In the genomic region with DNA sequence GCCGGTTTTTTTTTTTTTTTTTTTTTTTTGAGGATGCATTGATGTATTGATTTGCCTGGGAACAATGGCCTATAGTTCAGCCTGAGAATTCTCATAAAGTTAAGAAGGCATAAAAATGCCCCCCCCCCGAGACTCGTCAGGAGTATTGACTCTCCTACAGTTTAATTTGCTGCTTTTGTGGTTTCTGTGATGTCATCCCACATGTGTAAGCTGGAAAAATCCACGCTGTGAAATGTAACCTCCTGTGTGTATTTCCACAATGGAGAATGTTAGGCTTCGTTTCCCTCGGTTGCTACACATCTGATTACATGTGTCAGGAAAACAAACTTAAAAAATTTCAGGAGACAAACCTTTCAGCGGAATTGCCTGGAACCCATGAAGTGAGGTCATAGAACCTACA, we compare ENCODE assay signal across 14 cellular contexts.
DNase-seq lines count a peak whose midpoint lies in the region; ATAC-seq and TF ChIP-seq lines count a peak whose summit lies in the region.
"Had no signal": no experiment of that assay in that cellular context is flagged by ENCODE, and none has a peak within 500 bp of the region (broad histone marks: within the 10 kb centered on the region; RNA-seq: fewer than 3 reads in every experiment).

No MANE protein-coding gene starts in this region.

- DNase-seq in Daoy (ENCODE audit: low read depth) (peak; percentile 62), M059J (ENCODE audit: low read depth) (peak; percentile 78), choroid plexus epithelial cell (ENCODE audit: low read depth) (peak; percentile 88), retina (peak; percentile 30), superior temporal gyrus (ENCODE audit: extremely low spot score) (no peak)
- DNase-seq in activated naive CD8-positive, alpha-beta T cell treated with anti-CD3 and anti-CD28 coated beads, Interleukin-2, amount 50 U/mL, for 24 hours, result no peak
- DNase-seq in activated CD8-positive, alpha-beta T cell treated with anti-CD3 and anti-CD28 coated beads for 36 hours, result no peak
- DNase-seq: activated CD4-positive, alpha-beta memory T cell treated with anti-CD3 and anti-CD28 coated beads, Interleukin-2, amount 10 ng/mL, durations not matched to agents 7 days and 5 days; activated effector memory CD4-positive, alpha-beta T cell treated with Interleukin-2 at 50 U/mL for 16 hours; esophagus squamous epithelium; MV-4-11; naive B cell; NCI-H446 had no signal

- no peak overlapping the region for H3K4me3 ChIP-seq in choroid plexus epithelial cell (ENCODE audit: low read depth, low read length)
- H3K4me3 ChIP-seq: esophagus squamous epithelium, GM12878 had no signal

- TF ChIP-seq CTCF in choroid plexus epithelial cell (conservative IDR thresholded peaks at IDR 0.05; ENCODE audit: low read depth, low read length), result no peak
- TF ChIP-seq CTCF in activated CD8-positive, alpha-beta T cell treated with anti-CD3 and anti-CD28 coated beads for 36 hours (IDR thresholded peaks at IDR 0.05), result no peak

- H3K4me3 Mint-ChIP-seq in activated naive CD8-positive, alpha-beta T cell treated with anti-CD3 and anti-CD28 coated beads, Interleukin-2, amount 50 U/mL, for 24 hours, result no peak overlapping the region
- H3K4me3 Mint-ChIP-seq in activated CD8-positive, alpha-beta T cell treated with anti-CD3 and anti-CD28 coated beads for 36 hours, result no peak overlapping the region
- H3K4me3 Mint-ChIP-seq: activated CD4-positive, alpha-beta memory T cell treated with anti-CD3 and anti-CD28 coated beads, Interleukin-2, amount 10 ng/mL, durations not matched to agents 7 days and 5 days; naive B cell had no signal

- no peak for ATAC-seq in activated naive CD8-positive, alpha-beta T cell treated with anti-CD3 and anti-CD28 coated beads, Interleukin-2, amount 50 U/mL, for 24 hours
- ATAC-seq in activated CD8-positive, alpha-beta T cell treated with anti-CD3 and anti-CD28 coated beads for 36 hours, result no peak
- ATAC-seq: GM12878 had no signal

- intact Hi-C loops in activated CD8-positive, alpha-beta T cell treated with anti-CD3 and anti-CD28 coated beads for 36 hours (cut with micrococcal nuclease), result no loop called here

- no peaks in the 10 kb centered on the region for H3K9me3 Mint-ChIP-seq in activated naive CD8-positive, alpha-beta T cell treated with anti-CD3 and anti-CD28 coated beads, Interleukin-2, amount 50 U/mL, for 24 hours
- no peaks in the 10 kb centered on the region for H3K9me3 Mint-ChIP-seq in activated CD8-positive, alpha-beta T cell treated with anti-CD3 and anti-CD28 coated beads for 36 hours

- H3K27me3 Mint-ChIP-seq in activated naive CD8-positive, alpha-beta T cell treated with anti-CD3 and anti-CD28 coated beads, Interleukin-2, amount 50 U/mL, for 24 hours, result peaks cover 2% of the 10 kb centered on the region
- peaks cover 1% of the 10 kb centered on the region for H3K27me3 Mint-ChIP-seq in activated CD8-positive, alpha-beta T cell treated with anti-CD3 and anti-CD28 coated beads for 36 hours
- H3K27me3 Mint-ChIP-seq: activated CD4-positive, alpha-beta memory T cell treated with anti-CD3 and anti-CD28 coated beads, Interleukin-2, amount 10 ng/mL, durations not matched to agents 7 days and 5 days had no signal

- no peaks in the 10 kb centered on the region for H3K36me3 Mint-ChIP-seq in activated naive CD8-positive, alpha-beta T cell treated with anti-CD3 and anti-CD28 coated beads, Interleukin-2, amount 50 U/mL, for 24 hours (ENCODE audit: low read depth)
- H3K36me3 Mint-ChIP-seq in activated CD8-positive, alpha-beta T cell treated with anti-CD3 and anti-CD28 coated beads for 36 hours (ENCODE audit: low read depth), result no peaks in the 10 kb centered on the region

- CTCF ChIA-PET in activated CD8-positive, alpha-beta T cell treated with anti-CD3 and anti-CD28 coated beads for 36 hours (lab: Charles Lee), result no interaction called here

- H3K4me1 Mint-ChIP-seq in activated naive CD8-positive, alpha-beta T cell treated with anti-CD3 and anti-CD28 coated beads, Interleukin-2, amount 50 U/mL, for 24 hours, result peaks cover 8% of the 10 kb centered on the region
- H3K4me1 Mint-ChIP-seq in activated CD8-positive, alpha-beta T cell treated with anti-CD3 and anti-CD28 coated beads for 36 hours (ENCODE audit: low read depth), result no peaks in the 10 kb centered on the region
- H3K4me1 Mint-ChIP-seq: naive B cell had no signal

- H3K27ac Mint-ChIP-seq in activated naive CD8-positive, alpha-beta T cell treated with anti-CD3 and anti-CD28 coated beads, Interleukin-2, amount 50 U/mL, for 24 hours, result no peak overlapping the region
- no peak overlapping the region for H3K27ac Mint-ChIP-seq in activated CD8-positive, alpha-beta T cell treated with anti-CD3 and anti-CD28 coated beads for 36 hours

- POLR2A ChIA-PET in activated CD8-positive, alpha-beta T cell treated with anti-CD3 and anti-CD28 coated beads for 36 hours (lab: Charles Lee), result no interaction called here

Comparison
In these comparisons a context has a peak if more than half of its experiments do, and no peak if none do; other contexts are left out.
1. DNase-seq: peak in Daoy (single experiment), M059J (single experiment), choroid plexus epithelial cell (single experiment) and retina (single experiment); none in activated naive CD8-positive, alpha-beta T cell treated with anti-CD3 and anti-CD28 coated beads, Interleukin-2, amount 50 U/mL, for 24 hours (single experiment), activated CD8-positive, alpha-beta T cell treated with anti-CD3 and anti-CD28 coated beads for 36 hours (single experiment) and superior temporal gyrus (single experiment).